ENCODE assay signal across 10 cellular contexts in genomic region chr2:230757476-230757875, GRCh38. TPM values are rescaled to one million over a fixed set of nuclear protein-coding genes. Genes with fewer than 3 reads are reported as not detected.
A peak's percentile ranks its signal among the peaks of the same experiment; 100 is the strongest.
DNase-seq lines count a peak whose midpoint lies in the region; ATAC-seq and TF ChIP-seq lines count a peak whose summit lies in the region.
"Had no signal": no experiment of that assay in that cellular context is flagged by ENCODE, and none has a peak within 500 bp of the region (broad histone marks: within the 10 kb centered on the region; RNA-seq: fewer than 3 reads in every experiment).

No MANE protein-coding gene starts in this region.

- H3K4me1 Mint-ChIP-seq in activated T-helper 17 cell treated with anti-CD3 and anti-CD28 coated beads, Interleukin-2, amount 50 U/mL, for 72 hours: peaks cover 53% of the 10 kb centered on the region

- no peak for ATAC-seq in activated T-helper 17 cell treated with anti-CD3 and anti-CD28 coated beads, Interleukin-2, amount 50 U/mL, for 72 hours (replicated peaks)
- no peak for ATAC-seq in GM21528 (IDR thresholded peaks at IDR 0.05; ENCODE audit: low FRiP score, unreplicated experiment)
- ATAC-seq: Panc1 had no signal

- DNase-seq in GM03348 (ENCODE audit: low spot score) (peak; percentile 48), left ventricle myocardium inferior (no peak), DMS153 treated with DMSO at 0.1 percent for 48 hours (lab: John Stamatoyannopoulos, UW; ENCODE audit: unreplicated experiment) (no peak), inferior parietal cortex (ENCODE audit: extremely low spot score) (no peak)
- DNase-seq: NCI-H2081 treated with DMSO at 0.1 percent for 48 hours had no signal

- no peak overlapping the region for H3K4me2 ChIP-seq in skeletal muscle satellite cell (ENCODE audit: low read length)

- H3K36me3 Mint-ChIP-seq in activated T-helper 17 cell treated with anti-CD3 and anti-CD28 coated beads, Interleukin-2, amount 50 U/mL, for 72 hours (ENCODE audit: low read depth): peaks cover 65% of the 10 kb centered on the region

- H3K4me3 Mint-ChIP-seq in activated T-helper 17 cell treated with anti-CD3 and anti-CD28 coated beads, Interleukin-2, amount 50 U/mL, for 72 hours: no peak overlapping the region
- H3K4me3 Mint-ChIP-seq: neural crest cell had no signal

- H3K27ac ChIP-seq in left ventricle myocardium inferior (replicated peaks): peak overlapping the region; percentile 76

- no peaks in the 10 kb centered on the region for H3K9me3 ChIP-seq in left ventricle myocardium inferior (replicated peaks)
- no peaks in the 10 kb centered on the region for H3K9me3 ChIP-seq in skeletal muscle satellite cell (replicated peaks; ENCODE audit: low read length)

- H3K4me1 ChIP-seq in left ventricle myocardium inferior (peaks cover 56% of the 10 kb centered on the region), skeletal muscle satellite cell (ENCODE audit: control insufficient read depth, insufficient read depth, low read length) (peaks cover 31% of the 10 kb centered on the region)

- H3K9me3 Mint-ChIP-seq in activated T-helper 17 cell treated with anti-CD3 and anti-CD28 coated beads, Interleukin-2, amount 50 U/mL, for 72 hours: no peaks in the 10 kb centered on the region

- no peaks in the 10 kb centered on the region for H3K27me3 Mint-ChIP-seq in activated T-helper 17 cell treated with anti-CD3 and anti-CD28 coated beads, Interleukin-2, amount 50 U/mL, for 72 hours

- no peak for TF ChIP-seq CTCF in left ventricle myocardium inferior (IDR thresholded peaks at IDR 0.05; ENCODE audit: borderline replicate concordance)

- H3K4me3 ChIP-seq in left ventricle myocardium inferior: peak overlapping the region; percentile 3
- H3K4me3 ChIP-seq in skeletal muscle satellite cell (ENCODE audit: low read length): no peak overlapping the region

- H3K27me3 ChIP-seq in left ventricle myocardium inferior (ENCODE audit: low read depth): no peaks in the 10 kb centered on the region
- H3K27me3 ChIP-seq in skeletal muscle satellite cell (ENCODE audit: control insufficient read depth, insufficient read depth, low read length): no peaks in the 10 kb centered on the region

- H3K9ac ChIP-seq in skeletal muscle satellite cell (ENCODE audit: low read depth, low read length): peak overlapping the region; percentile 63

- intact Hi-C loops in left ventricle myocardium inferior (cut with micrococcal nuclease): no loop called here

- peak overlapping the region; percentile 34 for H3K27ac Mint-ChIP-seq in activated T-helper 17 cell treated with anti-CD3 and anti-CD28 coated beads, Interleukin-2, amount 50 U/mL, for 72 hours

- H3K36me3 ChIP-seq in left ventricle myocardium inferior (peaks cover 23% of the 10 kb centered on the region), skeletal muscle satellite cell (ENCODE audit: insufficient read depth, low read length) (peaks cover 16% of the 10 kb centered on the region)

RNA-seq across cellular contexts. Expression of gene CAB39, which starts 44.8 kb away (rescaled TPM):
- total RNA-seq in activated T-helper 17 cell treated with anti-CD3 and anti-CD28 coated beads, Interleukin-2, amount 50 U/mL, for 72 hours: 100 to 1,000 TPM in 1 of 2 donors, 10 to 100 TPM in 1; 93.3 to 137 TPM
- 92.2 TPM for total RNA-seq in left ventricle myocardium inferior
- 49.4 and 53.0 TPM in 2 replicates for total RNA-seq in skeletal muscle satellite cell (2012; rRNA removed)
